In genomic region chr9:70060148-70060882, GRCh38 we compare ENCODE assay signal across 23 cellular contexts. TPM values are rescaled to one million over a fixed set of nuclear protein-coding genes. Genes with fewer than 3 reads are reported as not detected.
"Had no signal": no experiment of that assay in that cellular context is flagged by ENCODE, and none has a peak within 500 bp of the region (broad histone marks: within the 10 kb centered on the region; RNA-seq: fewer than 3 reads in every experiment).

No MANE protein-coding gene starts in this region.

- DNase-seq: activated B cell treated with CpG ODN at 0.5 μM for 24 hours; activated CD4-positive, alpha-beta memory T cell treated with anti-CD3 and anti-CD28 coated beads for 36 hours; activated CD4-positive, alpha-beta T cell treated with anti-CD3 and anti-CD28 coated beads for 4 hours; activated naive CD4-positive, alpha-beta T cell treated with Interleukin-2 at 50 U/mL for 16 hours; activated naive CD8-positive, alpha-beta T cell treated with anti-CD3 and anti-CD28 coated beads, Interleukin-2, amount 10 ng/mL, durations not matched to agents 7 days and 5 days; activated T-cell treated with anti-CD3 and anti-CD28 coated beads, Interleukin-2, amount 50 U/mL, for 48 hours; amniotic stem cell; foreskin melanocyte; head of caudate nucleus; kidney; left ventricle myocardium superior; nephron progenitor cell; nucleus accumbens; right lobe of liver; stimulated activated CD4-positive, alpha-beta T cell treated with anti-CD3 and anti-CD28 coated beads, Interleukin-2, amount 100 ng/mL, for 48 hours; stimulated activated CD8-positive, alpha-beta memory T cell treated with anti-CD3 and anti-CD28 coated beads, Interleukin-4, amount 100 ng/mL, for 48 hours; T-helper 1 cell; T-helper 9 cell; testis; trophoblast cell had no signal

- H3K4me1 ChIP-seq: right lobe of liver had no signal

- H3K4me1 Mint-ChIP-seq: nephron progenitor cell had no signal

- H3K9me3 ChIP-seq: right lobe of liver, testis, vagina had no signal

- H3K36me3 ChIP-seq: right lobe of liver, vagina had no signal

- ATAC-seq: left ventricle myocardium superior, right lobe of liver had no signal

- H3K27me3 ChIP-seq: right lobe of liver, testis, vagina had no signal

- H3K27ac ChIP-seq: right lobe of liver, vagina had no signal

- H3K36me3 Mint-ChIP-seq: activated CD4-positive, alpha-beta memory T cell treated with anti-CD3 and anti-CD28 coated beads for 36 hours; activated naive CD8-positive, alpha-beta T cell treated with anti-CD3 and anti-CD28 coated beads, Interleukin-2, amount 10 ng/mL, durations not matched to agents 7 days and 5 days; stimulated activated naive B cell treated with anti-CD40 and anti-IgM and Interleukin-4, amounts not matched to agents 10 μg/mL and 1 μg/mL and 100 μg/mL, for 72 hours had no signal

- H3K4me3 ChIP-seq: right lobe of liver, smooth muscle cell, testis, vagina had no signal

- H3K4me3 Mint-ChIP-seq: activated B cell treated with CpG ODN at 0.5 μM for 24 hours; activated CD4-positive, alpha-beta memory T cell treated with anti-CD3 and anti-CD28 coated beads for 36 hours; activated naive CD8-positive, alpha-beta T cell treated with anti-CD3 and anti-CD28 coated beads, Interleukin-2, amount 10 ng/mL, durations not matched to agents 7 days and 5 days; nephron progenitor cell; stimulated activated naive B cell treated with anti-CD40 and anti-IgM and Interleukin-4, amounts not matched to agents 10 μg/mL and 1 μg/mL and 100 μg/mL, for 72 hours had no signal

- H3K9me3 Mint-ChIP-seq: activated CD4-positive, alpha-beta memory T cell treated with anti-CD3 and anti-CD28 coated beads for 36 hours; activated naive CD8-positive, alpha-beta T cell treated with anti-CD3 and anti-CD28 coated beads, Interleukin-2, amount 10 ng/mL, durations not matched to agents 7 days and 5 days; nephron progenitor cell had no signal

- H3K27ac Mint-ChIP-seq: activated B cell treated with CpG ODN at 0.5 μM for 24 hours; activated CD4-positive, alpha-beta memory T cell treated with anti-CD3 and anti-CD28 coated beads for 36 hours; activated naive CD8-positive, alpha-beta T cell treated with anti-CD3 and anti-CD28 coated beads, Interleukin-2, amount 10 ng/mL, durations not matched to agents 7 days and 5 days; nephron progenitor cell; stimulated activated naive B cell treated with anti-CD40 and anti-IgM and Interleukin-4, amounts not matched to agents 10 μg/mL and 1 μg/mL and 100 μg/mL, for 72 hours had no signal

RNA-seq across cellular contexts. Expression of gene MAMDC2, which starts 16.7 kb away (rescaled TPM):
- total RNA-seq: activated B cell treated with CpG ODN at 0.5 μM for 24 hours; activated CD4-positive, alpha-beta memory T cell treated with anti-CD3 and anti-CD28 coated beads for 36 hours had no signal
